2 cellular contexts compared by ENCODE assay signal in genomic region chr19:46495789-46496099, GRCh38.
TF ChIP-seq lines count a peak whose summit lies in the region.

Gene PNMA8B, minus strand, starts transcription at chr19:46495867. Its CDS starts 402 bp downstream, at chr19:46495465.

TF ChIP-seq in HepG2, 621 proteins besides CTCF, POLR2A, EP300 and RAD21:
- no peak for TF ChIP-seq TFDP1 (CRISPR knock-in tag; IDR thresholded peaks at IDR 0.05; ENCODE audit: borderline replicate concordance)
- TF ChIP-seq ZSCAN31 (CRISPR knock-in tag; IDR thresholded peaks at IDR 0.05; ENCODE audit: low read depth) = no peak
- no peak for TF ChIP-seq ZNF10 (CRISPR knock-in tag; IDR thresholded peaks at IDR 0.05; ENCODE audit: borderline replicate concordance, low read depth)
- TF ChIP-seq CBX1 (IDR thresholded peaks at IDR 0.05; ENCODE audit: low read depth) = no peak

TF ChIP-seq in neural cell, 6 proteins besides CTCF, POLR2A, EP300 and RAD21:
- TF ChIP-seq POLR2AphosphoS5 (IDR thresholded peaks at IDR 0.05) (peak; percentile 96), MXI1 (conservative IDR thresholded peaks at IDR 0.05; ENCODE audit: poor library complexity, severe bottlenecking) (peak; percentile 54), EZH2 (IDR thresholded peaks at IDR 0.05; ENCODE audit: borderline replicate concordance, insufficient read depth, low read length, poor library complexity, severe bottlenecking) (no peak), TAF1 (IDR thresholded peaks at IDR 0.05; ENCODE audit: low read depth) (peak; percentile 68), REST (IDR thresholded peaks at IDR 0.05; ENCODE audit: borderline replicate concordance) (peak; percentile 76), SMC3 (conservative IDR thresholded peaks at IDR 0.05; ENCODE audit: poor library complexity) (peak; percentile 33)
